In genomic region chr2:199659207-199659606, GRCh38 we compare ENCODE assay signal across 9 cellular contexts.
A peak's percentile ranks its signal among the peaks of the same experiment; 100 is the strongest.
DNase-seq lines count a peak whose midpoint lies in the region; ATAC-seq, FAIRE-seq and TF ChIP-seq lines count a peak whose summit lies in the region.
"Had no signal": no experiment of that assay in that cellular context is flagged by ENCODE, and none has a peak within 500 bp of the region (broad histone marks: within the 10 kb centered on the region; RNA-seq: fewer than 3 reads in every experiment).

No MANE protein-coding gene starts in this region.

- CTCF ChIA-PET in CD4-positive, alpha-beta T cell (lab: Charles Lee) = no interaction called here

- intact Hi-C loops in CD4-positive, alpha-beta T cell (cut with DNase I, micrococcal nuclease) = no loop called here

- 9% methylated on average over 22 to 31 of the region's 39 CpGs for WGBS in mesodermal cell (ENCODE audit: insufficient coverage in 2 of 2), 2 experiments

- H3K4me1 ChIP-seq in mesodermal cell (ENCODE audit: control insufficient read depth, insufficient read depth, low read length, poor library complexity, severe bottlenecking) = no peaks in the 10 kb centered on the region

- no peak overlapping the region for H3K27ac ChIP-seq in mesodermal cell (ENCODE audit: low read depth, low read length, severe bottlenecking)
- H3K27ac ChIP-seq in CD4-positive, alpha-beta T cell (ENCODE audit: low read depth, low read length) = no peak overlapping the region
- H3K27ac ChIP-seq: epithelial cell of prostate had no signal

- H3K4me3 ChIP-seq in mesodermal cell (ENCODE audit: extremely low read depth, insufficient read depth, low read length, poor library complexity, severe bottlenecking) = peak overlapping the region; percentile 17

- no peak for TF ChIP-seq CTCF in endothelial cell (IDR thresholded peaks at IDR 0.05; ENCODE audit: unreplicated experiment)
- no peak for TF ChIP-seq CTCF in CD4-positive, alpha-beta T cell (IDR thresholded peaks at IDR 0.05)

- peak; percentile 23 for DNase-seq in DMS 273 treated with DMSO at 0.1 percent for 48 hours (lab: John Stamatoyannopoulos, UW)
- peak; percentile 21 for DNase-seq in NCI-H1694 (lab: John Stamatoyannopoulos, UW)
- DNase-seq in endothelial cell (ENCODE audit: low spot score) = peak; percentile 58
- DNase-seq in urothelium cell line (ENCODE audit: low spot score) = peak; percentile 65
- no peak for DNase-seq in NK-92 treated with Interleukin-12 subunit alpha and Interleukin-12 subunit beta, amount 100 ng/mL, for 24 hours (lab: John Stamatoyannopoulos, UW)
- DNase-seq in NCI-H2029 (lab: John Stamatoyannopoulos, UW) = no peak
- DNase-seq in CD4-positive, alpha-beta T cell = no peak

- POLR2A ChIA-PET in CD4-positive, alpha-beta T cell (lab: Charles Lee) = no interaction called here

- H3K36me3 Mint-ChIP-seq in endothelial cell (ENCODE audit: low read depth, unreplicated experiment) = peaks cover 3% of the 10 kb centered on the region
- H3K36me3 Mint-ChIP-seq in CD4-positive, alpha-beta T cell (ENCODE audit: low read depth) = peaks cover 5% of the 10 kb centered on the region

- no peaks in the 10 kb centered on the region for H3K27me3 Mint-ChIP-seq in endothelial cell (ENCODE audit: unreplicated experiment)
- peaks cover 44% of the 10 kb centered on the region for H3K27me3 Mint-ChIP-seq in CD4-positive, alpha-beta T cell

- no peaks in the 10 kb centered on the region for H3K36me3 ChIP-seq in mesodermal cell (ENCODE audit: control insufficient read depth, insufficient read depth, low read length)

- no peak for ATAC-seq in CD4-positive, alpha-beta T cell (ENCODE audit: poor library complexity)

- H3K4me1 Mint-ChIP-seq in endothelial cell (ENCODE audit: unreplicated experiment) = no peaks in the 10 kb centered on the region
- no peaks in the 10 kb centered on the region for H3K4me1 Mint-ChIP-seq in CD4-positive, alpha-beta T cell (ENCODE audit: low read depth)

- peaks cover 6% of the 10 kb centered on the region for H3K27me3 ChIP-seq in CD4-positive, alpha-beta T cell (ENCODE audit: control insufficient read depth, insufficient read depth, low read length)

- no peak overlapping the region for H3K27ac Mint-ChIP-seq in endothelial cell (ENCODE audit: unreplicated experiment)
- H3K27ac Mint-ChIP-seq in CD4-positive, alpha-beta T cell = no peak overlapping the region

- H3K9me3 Mint-ChIP-seq in endothelial cell (ENCODE audit: unreplicated experiment) = no peaks in the 10 kb centered on the region
- peaks cover 6% of the 10 kb centered on the region for H3K9me3 Mint-ChIP-seq in CD4-positive, alpha-beta T cell

- no peak for FAIRE-seq in urothelium cell line (lab: Jason Lieb, UNC)

- H3K4me3 Mint-ChIP-seq in endothelial cell (ENCODE audit: unreplicated experiment) = no peak overlapping the region
- H3K4me3 Mint-ChIP-seq in CD4-positive, alpha-beta T cell = no peak overlapping the region

- H3K9me3 ChIP-seq in mesodermal cell (ENCODE audit: control insufficient read depth, low read length) = no peaks in the 10 kb centered on the region
- peaks cover 9% of the 10 kb centered on the region for H3K9me3 ChIP-seq in CD4-positive, alpha-beta T cell (ENCODE audit: control insufficient read depth, low read length)

Comparison
In these comparisons a context has a peak if more than half of its experiments do, and no peak if none do; other contexts are left out.
1. DNase-seq: peak in DMS 273 treated with DMSO at 0.1 percent for 48 hours (single experiment), NCI-H1694 (single experiment), endothelial cell (single experiment) and urothelium cell line (single experiment); none in NK-92 treated with Interleukin-12 subunit alpha and Interleukin-12 subunit beta, amount 100 ng/mL, for 24 hours (single experiment), NCI-H2029 (single experiment) and CD4-positive, alpha-beta T cell (0 of 10).